In the genomic region with DNA sequence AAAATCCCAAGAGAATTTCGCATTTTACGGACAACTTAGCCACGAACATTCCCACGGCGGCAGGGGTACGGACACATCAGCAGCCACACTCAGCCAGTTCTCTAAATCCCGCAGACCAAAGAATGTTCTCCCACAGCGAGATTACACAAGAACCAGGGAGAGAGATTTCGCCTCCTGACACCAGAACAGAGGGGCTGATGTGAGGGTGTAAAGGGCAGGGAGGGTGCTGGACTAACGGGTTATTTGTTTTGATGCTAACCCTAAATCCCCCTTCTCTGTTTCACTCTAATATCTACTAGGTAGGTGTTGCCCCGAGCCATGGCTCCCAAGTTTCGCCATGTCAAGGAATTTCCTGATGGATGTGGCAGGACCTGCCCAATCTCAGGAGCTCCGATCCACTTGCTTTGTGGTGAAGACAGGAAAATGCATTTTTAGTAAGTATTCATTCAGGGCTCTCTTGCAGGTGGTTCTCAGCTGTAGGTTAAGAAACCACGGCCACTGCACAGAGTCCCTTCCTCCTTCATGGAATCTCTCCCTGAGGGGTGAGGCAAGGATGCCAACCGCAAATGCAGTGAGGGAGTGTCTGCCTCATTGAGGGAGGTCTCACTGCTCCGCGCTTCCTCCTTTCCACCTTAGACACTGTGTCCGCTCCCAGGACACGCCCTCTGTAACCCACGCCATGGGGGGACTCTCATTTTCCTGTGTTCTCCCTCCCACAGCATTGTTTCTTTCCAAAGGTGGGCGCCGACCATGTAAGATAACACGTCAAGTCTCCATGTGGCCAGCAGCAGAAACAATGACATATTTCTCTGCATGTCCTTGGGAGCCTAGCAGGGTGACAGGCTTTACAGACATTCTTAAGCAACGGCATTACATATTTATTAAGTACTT, we compare ENCODE assay signal across 21 cellular contexts.
"Had no signal": no experiment of that assay in that cellular context is flagged by ENCODE, and none has a peak within 500 bp of the region (broad histone marks: within the 10 kb centered on the region; RNA-seq: fewer than 3 reads in every experiment).

No MANE protein-coding gene starts in this region.

- H3K36me3 ChIP-seq: esophagus squamous epithelium, ovary, sigmoid colon, tibial nerve, uterus had no signal

- H3K36me3 Mint-ChIP-seq: activated CD4-positive, alpha-beta memory T cell treated with anti-CD3 and anti-CD28 coated beads for 36 hours; activated CD8-positive, alpha-beta memory T cell treated with anti-CD3 and anti-CD28 coated beads, Interleukin-2, amount 10 ng/mL, durations not matched to agents 7 days and 5 days had no signal

- H3K4me3 ChIP-seq: esophagus squamous epithelium, ovary, sigmoid colon, tibial nerve, uterus had no signal

- H3K4me1 Mint-ChIP-seq: activated CD8-positive, alpha-beta memory T cell treated with anti-CD3 and anti-CD28 coated beads, Interleukin-2, amount 10 ng/mL, durations not matched to agents 7 days and 5 days had no signal

- DNase-seq: activated CD4-positive, alpha-beta memory T cell treated with anti-CD3 and anti-CD28 coated beads for 36 hours; activated CD8-positive, alpha-beta memory T cell treated with anti-CD3 and anti-CD28 coated beads, Interleukin-2, amount 10 ng/mL, durations not matched to agents 7 days and 5 days; activated effector memory CD4-positive, alpha-beta T cell treated with anti-CD3 and anti-CD28 coated beads, Interleukin-2, amount 50 U/mL, for 16 hours; activated T-cell treated with anti-CD3 and anti-CD28 coated beads, Interleukin-2, amount 50 U/mL, for 48 hours; amniotic stem cell; cortex of kidney; effector CD4-positive, alpha-beta T cell; esophagus squamous epithelium; foreskin fibroblast; kidney glomerular epithelial cell; mesenchymal stem cell; ovary; sigmoid colon; stimulated activated naive CD4-positive, alpha-beta T cell; T-helper 1 cell; T1000; uterus had no signal

- H3K27me3 ChIP-seq: esophagus squamous epithelium, ovary, sigmoid colon, tibial nerve, uterus had no signal

- H3K4me3 Mint-ChIP-seq: activated CD4-positive, alpha-beta memory T cell treated with anti-CD3 and anti-CD28 coated beads for 36 hours; activated CD8-positive, alpha-beta memory T cell treated with anti-CD3 and anti-CD28 coated beads, Interleukin-2, amount 10 ng/mL, durations not matched to agents 7 days and 5 days; neural crest cell had no signal

- H3K9me3 ChIP-seq: ovary, uterus had no signal

- H3K27ac ChIP-seq: esophagus squamous epithelium, ovary, sigmoid colon, tibial nerve, uterus, VCaP had no signal

- H3K27me3 Mint-ChIP-seq: activated CD4-positive, alpha-beta memory T cell treated with anti-CD3 and anti-CD28 coated beads for 36 hours; activated CD8-positive, alpha-beta memory T cell treated with anti-CD3 and anti-CD28 coated beads, Interleukin-2, amount 10 ng/mL, durations not matched to agents 7 days and 5 days had no signal

- H3K27ac Mint-ChIP-seq: activated CD4-positive, alpha-beta memory T cell treated with anti-CD3 and anti-CD28 coated beads for 36 hours; activated CD8-positive, alpha-beta memory T cell treated with anti-CD3 and anti-CD28 coated beads, Interleukin-2, amount 10 ng/mL, durations not matched to agents 7 days and 5 days; activated naive CD4-positive, alpha-beta T cell treated with anti-CD3 and anti-CD28 coated beads, Interleukin-2, amount 50 U/mL, for 72 hours had no signal
